9 cellular contexts compared by ENCODE assay signal in the genomic region with DNA sequence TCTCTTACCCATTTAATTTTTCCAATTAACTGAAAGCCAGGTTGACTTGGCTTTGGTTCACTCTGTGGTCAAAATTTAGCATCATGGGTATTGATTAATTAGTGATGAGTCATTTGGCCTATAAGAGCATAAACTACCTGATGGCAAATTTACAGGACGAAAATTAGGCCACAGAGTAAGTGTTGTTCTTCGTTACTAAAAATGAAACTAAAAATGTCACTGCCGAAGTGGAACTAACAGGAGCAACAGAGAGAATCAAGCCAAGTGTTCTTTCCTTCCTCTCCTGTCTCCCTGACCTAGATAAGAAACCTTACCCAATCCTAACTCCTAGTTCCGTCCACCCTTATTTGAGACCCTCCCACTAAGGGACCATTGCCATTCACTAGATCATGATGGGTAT.
DNase-seq lines count a peak whose midpoint lies in the region; ATAC-seq and TF ChIP-seq lines count a peak whose summit lies in the region.
"Had no signal": no experiment of that assay in that cellular context is flagged by ENCODE, and none has a peak within 500 bp of the region (broad histone marks: within the 10 kb centered on the region; RNA-seq: fewer than 3 reads in every experiment).

No MANE protein-coding gene starts in this region.

- H3K27ac ChIP-seq in BLaER1 treated with 17β-estradiol and CSF1 and Interleukin-3, amounts not matched to agents 10 nM and 100 nM, result peak overlapping the region in 10 of 11 experiments; percentile 32 to 71 (median 64); a peak in 20 of 22 replicates

- peaks cover 13% of the 10 kb centered on the region for H3K4me1 Mint-ChIP-seq in activated CD8-positive, alpha-beta T cell treated with anti-CD3 and anti-CD28 coated beads, Interleukin-2, amount 10 ng/mL, durations not matched to agents 7 days and 5 days (ENCODE audit: low read depth)
- no peaks in the 10 kb centered on the region for H3K4me1 Mint-ChIP-seq in endothelial cell (ENCODE audit: unreplicated experiment)

- H4K20me1 ChIP-seq in BLaER1 treated with 17β-estradiol and CSF1 and Interleukin-3, amounts not matched to agents 10 nM and 100 nM, result no peaks in the 10 kb centered on the region

- no peak for DNase-seq in activated CD8-positive, alpha-beta T cell treated with anti-CD3 and anti-CD28 coated beads, Interleukin-2, amount 10 ng/mL, durations not matched to agents 7 days and 5 days
- DNase-seq in medulla oblongata (ENCODE audit: extremely low spot score), result peak; percentile 36
- no peak for DNase-seq in NCI-H146 treated with DMSO at 0.1 percent for 48 hours (lab: John Stamatoyannopoulos, UW; ENCODE audit: unreplicated experiment)
- DNase-seq in endothelial cell (ENCODE audit: low spot score), result no peak
- DNase-seq in NCI-H1436 treated with DMSO at 0.1 percent for 48 hours (lab: John Stamatoyannopoulos, UW), result no peak

- peaks cover 3% of the 10 kb centered on the region for H3K27me3 Mint-ChIP-seq in activated CD8-positive, alpha-beta T cell treated with anti-CD3 and anti-CD28 coated beads, Interleukin-2, amount 10 ng/mL, durations not matched to agents 7 days and 5 days (ENCODE audit: low read depth)
- no peaks in the 10 kb centered on the region for H3K27me3 Mint-ChIP-seq in endothelial cell (ENCODE audit: unreplicated experiment)
- H3K27me3 Mint-ChIP-seq: brain had no signal

- peak; percentile 83 for ATAC-seq in GM19397 (IDR thresholded peaks at IDR 0.05; ENCODE audit: unreplicated experiment)
- ATAC-seq in HG03439 (IDR thresholded peaks at IDR 0.05; ENCODE audit: unreplicated experiment), result peak; percentile 87
- peak; percentile 84 for ATAC-seq in activated CD8-positive, alpha-beta T cell treated with anti-CD3 and anti-CD28 coated beads, Interleukin-2, amount 10 ng/mL, durations not matched to agents 7 days and 5 days

- H3K9me3 ChIP-seq in BLaER1 treated with 17β-estradiol and CSF1 and Interleukin-3, amounts not matched to agents 10 nM and 100 nM (replicated peaks in 1 of 11), result no peaks in the 10 kb centered on the region

- H3K4me1 ChIP-seq in BLaER1 treated with 17β-estradiol and CSF1 and Interleukin-3, amounts not matched to agents 10 nM and 100 nM, result peaks cover 20 to 24% (median 22%) of the 10 kb centered on the region in 10 experiments

- peak overlapping the region in 10 of 11 experiments; percentile 7 to 70 (median 48); a peak in 15 of 22 replicates for H3K9ac ChIP-seq in BLaER1 treated with 17β-estradiol and CSF1 and Interleukin-3, amounts not matched to agents 10 nM and 100 nM

- H3K27me3 ChIP-seq in BLaER1 treated with 17β-estradiol and CSF1 and Interleukin-3, amounts not matched to agents 10 nM and 100 nM, result no peaks in the 10 kb centered on the region

- CTCF ChIA-PET in activated CD8-positive, alpha-beta T cell treated with anti-CD3 and anti-CD28 coated beads, Interleukin-2, amount 10 ng/mL, durations not matched to agents 7 days and 5 days (lab: Charles Lee), result no interaction called here

- POLR2A ChIA-PET in activated CD8-positive, alpha-beta T cell treated with anti-CD3 and anti-CD28 coated beads, Interleukin-2, amount 10 ng/mL, durations not matched to agents 7 days and 5 days (lab: Charles Lee), result interaction anchor here (0.6 kb wide), 1 partner anchor 27 kb away, joined by 3 read pairs; no protein-coding TSS in a partner anchor

- H3K36me3 ChIP-seq in BLaER1 treated with 17β-estradiol and CSF1 and Interleukin-3, amounts not matched to agents 10 nM and 100 nM, result no peaks in the 10 kb centered on the region

- peak overlapping the region in 7 of 10 experiments; percentile 4 to 40 (median 23); a peak in 9 of 20 replicates for H3K4me3 ChIP-seq in BLaER1 treated with 17β-estradiol and CSF1 and Interleukin-3, amounts not matched to agents 10 nM and 100 nM

- no peaks in the 10 kb centered on the region for H3K36me3 Mint-ChIP-seq in activated CD8-positive, alpha-beta T cell treated with anti-CD3 and anti-CD28 coated beads, Interleukin-2, amount 10 ng/mL, durations not matched to agents 7 days and 5 days (ENCODE audit: low read depth)
- no peaks in the 10 kb centered on the region for H3K36me3 Mint-ChIP-seq in endothelial cell (ENCODE audit: low read depth, unreplicated experiment)
- H3K36me3 Mint-ChIP-seq: brain had no signal

- no peak for TF ChIP-seq CTCF in endothelial cell (IDR thresholded peaks at IDR 0.05; ENCODE audit: unreplicated experiment)

- H3K27ac Mint-ChIP-seq in activated CD8-positive, alpha-beta T cell treated with anti-CD3 and anti-CD28 coated beads, Interleukin-2, amount 10 ng/mL, durations not matched to agents 7 days and 5 days, result peak overlapping the region; percentile 80
- no peak overlapping the region for H3K27ac Mint-ChIP-seq in endothelial cell (ENCODE audit: unreplicated experiment)
- H3K27ac Mint-ChIP-seq: brain had no signal

- H3K9me3 Mint-ChIP-seq in activated CD8-positive, alpha-beta T cell treated with anti-CD3 and anti-CD28 coated beads, Interleukin-2, amount 10 ng/mL, durations not matched to agents 7 days and 5 days (ENCODE audit: insufficient read depth), result no peaks in the 10 kb centered on the region
- H3K9me3 Mint-ChIP-seq in endothelial cell (ENCODE audit: unreplicated experiment), result no peaks in the 10 kb centered on the region
- H3K9me3 Mint-ChIP-seq: brain had no signal

- H3K4me2 ChIP-seq in BLaER1 treated with 17β-estradiol and CSF1 and Interleukin-3, amounts not matched to agents 10 nM and 100 nM, result peak overlapping the region; percentile 57 to 84 (median 71)

- peak overlapping the region; percentile 75 for H3K4me3 Mint-ChIP-seq in activated CD8-positive, alpha-beta T cell treated with anti-CD3 and anti-CD28 coated beads, Interleukin-2, amount 10 ng/mL, durations not matched to agents 7 days and 5 days
- H3K4me3 Mint-ChIP-seq in endothelial cell (ENCODE audit: unreplicated experiment), result no peak overlapping the region
- H3K4me3 Mint-ChIP-seq: brain had no signal
